In genomic region chr9:137276757-137277328, GRCh38 we compare ENCODE assay signal across 1 cellular context.
TF ChIP-seq lines count a peak whose summit lies in the region.

No MANE protein-coding gene starts in this region.

TF ChIP-seq in K562, 482 proteins besides CTCF, POLR2A, EP300 and RAD21 (continued from another document and continues in another):
- no peak for TF ChIP-seq ZFP91 (CRISPR knock-in tag; IDR thresholded peaks at IDR 0.05)
- peak; percentile 50 for TF ChIP-seq CEBPB (tag; IDR thresholded peaks at IDR 0.05)
- no peak for TF ChIP-seq ZKSCAN8 (CRISPR knock-in tag; IDR thresholded peaks at IDR 0.05)
- no peak for TF ChIP-seq NELFE (IDR thresholded peaks at IDR 0.05; ENCODE audit: insufficient read depth, insufficient read length)
- TF ChIP-seq, protein P1, sequence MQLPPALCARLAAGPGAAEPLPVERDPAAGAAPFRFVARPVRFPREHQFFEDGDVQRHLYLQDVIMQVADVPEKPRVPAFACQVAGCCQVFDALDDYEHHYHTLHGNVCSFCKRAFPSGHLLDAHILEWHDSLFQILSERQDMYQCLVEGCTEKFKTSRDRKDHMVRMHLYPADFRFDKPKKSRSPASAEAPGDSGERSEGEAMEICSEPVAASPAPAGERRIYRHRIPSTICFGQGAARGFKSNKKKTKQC (CRISPR knock-in tag; IDR thresholded peaks at IDR 0.05), result 0 out of 2 replicates have a peak, but pooled peaks have one; percentile 62
- TF ChIP-seq ZNF696 (CRISPR knock-in tag; conservative IDR thresholded peaks at IDR 0.05), result no peak
- TF ChIP-seq, protein P2, sequence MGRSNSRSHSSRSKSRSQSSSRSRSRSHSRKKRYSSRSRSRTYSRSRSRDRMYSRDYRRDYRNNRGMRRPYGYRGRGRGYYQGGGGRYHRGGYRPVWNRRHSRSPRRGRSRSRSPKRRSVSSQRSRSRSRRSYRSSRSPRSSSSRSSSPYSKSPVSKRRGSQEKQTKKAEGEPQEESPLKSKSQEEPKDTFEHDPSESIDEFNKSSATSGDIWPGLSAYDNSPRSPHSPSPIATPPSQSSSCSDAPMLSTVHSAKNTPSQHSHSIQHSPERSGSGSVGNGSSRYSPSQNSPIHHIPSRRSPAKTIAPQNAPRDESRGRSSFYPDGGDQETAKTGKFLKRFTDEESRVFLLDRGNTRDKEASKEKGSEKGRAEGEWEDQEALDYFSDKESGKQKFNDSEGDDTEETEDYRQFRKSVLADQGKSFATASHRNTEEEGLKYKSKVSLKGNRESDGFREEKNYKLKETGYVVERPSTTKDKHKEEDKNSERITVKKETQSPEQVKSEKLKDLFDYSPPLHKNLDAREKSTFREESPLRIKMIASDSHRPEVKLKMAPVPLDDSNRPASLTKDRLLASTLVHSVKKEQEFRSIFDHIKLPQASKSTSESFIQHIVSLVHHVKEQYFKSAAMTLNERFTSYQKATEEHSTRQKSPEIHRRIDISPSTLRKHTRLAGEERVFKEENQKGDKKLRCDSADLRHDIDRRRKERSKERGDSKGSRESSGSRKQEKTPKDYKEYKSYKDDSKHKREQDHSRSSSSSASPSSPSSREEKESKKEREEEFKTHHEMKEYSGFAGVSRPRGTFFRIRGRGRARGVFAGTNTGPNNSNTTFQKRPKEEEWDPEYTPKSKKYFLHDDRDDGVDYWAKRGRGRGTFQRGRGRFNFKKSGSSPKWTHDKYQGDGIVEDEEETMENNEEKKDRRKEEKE (IDR thresholded peaks at IDR 0.05; ENCODE audit: borderline replicate concordance in 1 of 2, control insufficient read depth in 1 of 2, low read depth in 2 of 2, low read length in 1 of 2), result 0 out of 4 replicates have a peak, but pooled peaks of 1 of the 2 experiments have one; percentile 25
- no peak for TF ChIP-seq RFX1 (IDR thresholded peaks at IDR 0.05)
- no peak for TF ChIP-seq ZFP36 (IDR thresholded peaks at IDR 0.05; ENCODE audit: low read depth, low read length, partially characterized antibody)
- no peak for TF ChIP-seq NFIX (CRISPR knock-in tag; IDR thresholded peaks at IDR 0.05; ENCODE audit: low read depth)
- TF ChIP-seq, protein P3, sequence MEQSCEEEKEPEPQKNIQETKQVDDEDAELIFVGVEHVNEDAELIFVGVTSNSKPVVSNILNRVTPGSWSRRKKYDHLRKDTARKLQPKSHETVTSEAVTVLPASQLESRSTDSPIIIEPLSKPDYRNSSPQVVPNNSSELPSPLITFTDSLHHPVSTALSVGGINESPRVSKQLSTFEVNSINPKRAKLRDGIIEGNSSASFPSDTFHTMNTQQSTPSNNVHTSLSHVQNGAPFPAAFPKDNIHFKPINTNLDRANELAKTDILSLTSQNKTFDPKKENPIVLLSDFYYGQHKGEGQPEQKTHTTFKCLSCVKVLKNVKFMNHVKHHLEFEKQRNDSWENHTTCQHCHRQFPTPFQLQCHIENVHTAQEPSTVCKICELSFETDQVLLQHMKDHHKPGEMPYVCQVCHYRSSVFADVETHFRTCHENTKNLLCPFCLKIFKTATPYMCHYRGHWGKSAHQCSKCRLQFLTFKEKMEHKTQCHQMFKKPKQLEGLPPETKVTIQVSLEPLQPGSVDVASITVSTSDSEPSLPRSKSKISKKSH (CRISPR knock-in tag; IDR thresholded peaks at IDR 0.05), result no peak
- TF ChIP-seq ARID1B (IDR thresholded peaks at IDR 0.05), result no peak
- no peak for TF ChIP-seq DIDO1 (tag; IDR thresholded peaks at IDR 0.05; ENCODE audit: low read depth)
- TF ChIP-seq EP400 (IDR thresholded peaks at IDR 0.05), result peak; percentile 93
- no peak for TF ChIP-seq DACH1 (IDR thresholded peaks at IDR 0.05; ENCODE audit: partially characterized antibody)
- TF ChIP-seq MYNN (IDR thresholded peaks at IDR 0.05), result no peak
- TF ChIP-seq MYNN (CRISPR knock-in tag; IDR thresholded peaks at IDR 0.05), result no peak
- no peak for TF ChIP-seq SMAD3 (CRISPR knock-in tag; conservative IDR thresholded peaks at IDR 0.05)
- peak; percentile 33; the same call in 1 of the 2 replicates for TF ChIP-seq ELF2 (CRISPR knock-in tag; IDR thresholded peaks at IDR 0.05)
- TF ChIP-seq RBM34 (IDR thresholded peaks at IDR 0.05; ENCODE audit: borderline replicate concordance, insufficient read depth, low read length), result no peak
- TF ChIP-seq RCOR1 (IDR thresholded peaks at IDR 0.05; ENCODE audit: borderline replicate concordance in 1 of 2, low read depth in 2 of 2, low read length in 2 of 2), result no peak
- TF ChIP-seq POLR2G (IDR thresholded peaks at IDR 0.05; ENCODE audit: low read depth, low read length), result no peak
- TF ChIP-seq, protein P4, sequence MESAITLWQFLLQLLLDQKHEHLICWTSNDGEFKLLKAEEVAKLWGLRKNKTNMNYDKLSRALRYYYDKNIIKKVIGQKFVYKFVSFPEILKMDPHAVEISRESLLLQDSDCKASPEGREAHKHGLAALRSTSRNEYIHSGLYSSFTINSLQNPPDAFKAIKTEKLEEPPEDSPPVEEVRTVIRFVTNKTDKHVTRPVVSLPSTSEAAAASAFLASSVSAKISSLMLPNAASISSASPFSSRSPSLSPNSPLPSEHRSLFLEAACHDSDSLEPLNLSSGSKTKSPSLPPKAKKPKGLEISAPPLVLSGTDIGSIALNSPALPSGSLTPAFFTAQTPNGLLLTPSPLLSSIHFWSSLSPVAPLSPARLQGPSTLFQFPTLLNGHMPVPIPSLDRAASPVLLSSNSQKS (CRISPR knock-in tag; IDR thresholded peaks at IDR 0.05), result no peak
- no peak for TF ChIP-seq KLF13 (tag; IDR thresholded peaks at IDR 0.05; ENCODE audit: borderline replicate concordance, low read depth)
- no peak for TF ChIP-seq ZNF717 (CRISPR knock-in tag; IDR thresholded peaks at IDR 0.05)
- TF ChIP-seq ZBTB12 (CRISPR knock-in tag; IDR thresholded peaks at IDR 0.05), result no peak
- TF ChIP-seq MTF1 (CRISPR knock-in tag; IDR thresholded peaks at IDR 0.05; ENCODE audit: borderline replicate concordance), result no peak
- no peak for TF ChIP-seq ARNT (IDR thresholded peaks at IDR 0.05)
- no peak for TF ChIP-seq GABPA (tag; conservative IDR thresholded peaks at IDR 0.05; ENCODE audit: low read depth)
- no peak for TF ChIP-seq ZNF764 (CRISPR knock-in tag; IDR thresholded peaks at IDR 0.05; ENCODE audit: low read depth)
- peak; percentile 16; the same call in 1 of the 2 replicates for TF ChIP-seq CC2D1A (IDR thresholded peaks at IDR 0.05)
- TF ChIP-seq IFI16 (CRISPR knock-in tag; IDR thresholded peaks at IDR 0.05), result no peak
- no peak for TF ChIP-seq ARHGAP35 (IDR thresholded peaks at IDR 0.05; ENCODE audit: partially characterized antibody)
- TF ChIP-seq SMARCC2 (IDR thresholded peaks at IDR 0.05; ENCODE audit: low read depth), result no peak
- no peak for TF ChIP-seq KAT8 (IDR thresholded peaks at IDR 0.05; ENCODE audit: low read depth)
- TF ChIP-seq PCBP2 (IDR thresholded peaks at IDR 0.05; ENCODE audit: low read depth, low read length, poor library complexity, severe bottlenecking), result no peak
- TF ChIP-seq ZNF3 (CRISPR knock-in tag; IDR thresholded peaks at IDR 0.05), result no peak
- no peak for TF ChIP-seq MYBL2 (IDR thresholded peaks at IDR 0.05; ENCODE audit: low read depth)
- TF ChIP-seq MYBL2 (CRISPR knock-in tag; IDR thresholded peaks at IDR 0.05; ENCODE audit: borderline replicate concordance), result no peak
- TF ChIP-seq ZKSCAN1 (IDR thresholded peaks at IDR 0.05; ENCODE audit: low read depth, low read length), result no peak
- no peak for TF ChIP-seq TARDBP (IDR thresholded peaks at IDR 0.05)
- TF ChIP-seq TBP (optimal IDR thresholded peaks at IDR 0.05; ENCODE audit: low read depth, low read length), result no peak
- no peak for TF ChIP-seq ZNF589 (CRISPR knock-in tag; IDR thresholded peaks at IDR 0.05; ENCODE audit: low read depth)
- TF ChIP-seq, protein P5, sequence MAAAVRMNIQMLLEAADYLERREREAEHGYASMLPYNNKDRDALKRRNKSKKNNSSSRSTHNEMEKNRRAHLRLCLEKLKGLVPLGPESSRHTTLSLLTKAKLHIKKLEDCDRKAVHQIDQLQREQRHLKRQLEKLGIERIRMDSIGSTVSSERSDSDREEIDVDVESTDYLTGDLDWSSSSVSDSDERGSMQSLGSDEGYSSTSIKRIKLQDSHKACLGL (CRISPR knock-in tag; IDR thresholded peaks at IDR 0.05; ENCODE audit: borderline replicate concordance, poor library complexity, severe bottlenecking), result peak; percentile 83
- TF ChIP-seq, protein P6, sequence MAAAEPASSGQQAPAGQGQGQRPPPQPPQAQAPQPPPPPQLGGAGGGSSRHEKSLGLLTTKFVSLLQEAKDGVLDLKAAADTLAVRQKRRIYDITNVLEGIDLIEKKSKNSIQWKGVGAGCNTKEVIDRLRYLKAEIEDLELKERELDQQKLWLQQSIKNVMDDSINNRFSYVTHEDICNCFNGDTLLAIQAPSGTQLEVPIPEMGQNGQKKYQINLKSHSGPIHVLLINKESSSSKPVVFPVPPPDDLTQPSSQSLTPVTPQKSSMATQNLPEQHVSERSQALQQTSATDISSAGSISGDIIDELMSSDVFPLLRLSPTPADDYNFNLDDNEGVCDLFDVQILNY (CRISPR knock-in tag; IDR thresholded peaks at IDR 0.05), result no peak
- TF ChIP-seq TBL1XR1 (IDR thresholded peaks at IDR 0.05; ENCODE audit: low read length in 2 of 2), result peak in 1 of 2 experiments; percentile 47; a peak in 2 of 4 replicates
- TF ChIP-seq STAT6 (CRISPR knock-in tag; IDR thresholded peaks at IDR 0.05), result no peak
- TF ChIP-seq SRSF1 (IDR thresholded peaks at IDR 0.05; ENCODE audit: low read depth, low read length), result no peak
- peak; percentile 10; the same call in 1 of the 2 replicates for TF ChIP-seq CHD2 (IDR thresholded peaks at IDR 0.05; ENCODE audit: low read depth, low read length)
- peak; percentile 76 for TF ChIP-seq USF1 (CRISPR knock-in tag; IDR thresholded peaks at IDR 0.05)
- 0 out of 2 replicates have a peak, but pooled peaks have one; percentile 7 for TF ChIP-seq CBFA2T3 (IDR thresholded peaks at IDR 0.05)
- no peak for TF ChIP-seq ZNF140 (CRISPR knock-in tag; IDR thresholded peaks at IDR 0.05)
- TF ChIP-seq MBD2 (IDR thresholded peaks at IDR 0.05; ENCODE audit: borderline replicate concordance, low read depth), result no peak
- TF ChIP-seq, protein P7, sequence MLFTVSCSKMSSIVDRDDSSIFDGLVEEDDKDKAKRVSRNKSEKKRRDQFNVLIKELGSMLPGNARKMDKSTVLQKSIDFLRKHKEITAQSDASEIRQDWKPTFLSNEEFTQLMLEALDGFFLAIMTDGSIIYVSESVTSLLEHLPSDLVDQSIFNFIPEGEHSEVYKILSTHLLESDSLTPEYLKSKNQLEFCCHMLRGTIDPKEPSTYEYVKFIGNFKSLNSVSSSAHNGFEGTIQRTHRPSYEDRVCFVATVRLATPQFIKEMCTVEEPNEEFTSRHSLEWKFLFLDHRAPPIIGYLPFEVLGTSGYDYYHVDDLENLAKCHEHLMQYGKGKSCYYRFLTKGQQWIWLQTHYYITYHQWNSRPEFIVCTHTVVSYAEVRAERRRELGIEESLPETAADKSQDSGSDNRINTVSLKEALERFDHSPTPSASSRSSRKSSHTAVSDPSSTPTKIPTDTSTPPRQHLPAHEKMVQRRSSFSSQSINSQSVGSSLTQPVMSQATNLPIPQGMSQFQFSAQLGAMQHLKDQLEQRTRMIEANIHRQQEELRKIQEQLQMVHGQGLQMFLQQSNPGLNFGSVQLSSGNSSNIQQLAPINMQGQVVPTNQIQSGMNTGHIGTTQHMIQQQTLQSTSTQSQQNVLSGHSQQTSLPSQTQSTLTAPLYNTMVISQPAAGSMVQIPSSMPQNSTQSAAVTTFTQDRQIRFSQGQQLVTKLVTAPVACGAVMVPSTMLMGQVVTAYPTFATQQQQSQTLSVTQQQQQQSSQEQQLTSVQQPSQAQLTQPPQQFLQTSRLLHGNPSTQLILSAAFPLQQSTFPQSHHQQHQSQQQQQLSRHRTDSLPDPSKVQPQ (CRISPR knock-in tag; IDR thresholded peaks at IDR 0.05; ENCODE audit: borderline replicate concordance), result no peak
- TF ChIP-seq RBM14 (IDR thresholded peaks at IDR 0.05; ENCODE audit: borderline replicate concordance, insufficient read depth, low read depth, low read length), result no peak
- TF ChIP-seq POLR3A (IDR thresholded peaks at IDR 0.05; ENCODE audit: borderline replicate concordance, extremely low read depth, insufficient read depth, insufficient read length), result no peak
